In genomic region chr11:68213135-68213515, GRCh38 we compare ENCODE assay signal across 8 cellular contexts.
DNase-seq lines count a peak whose midpoint lies in the region; ATAC-seq, FAIRE-seq and TF ChIP-seq lines count a peak whose summit lies in the region.

KMT5B (minus strand) TSS chr11:68213296; CDS start chr11:68190076, 23,220 bp downstream.

- in situ Hi-C loops in GM13976 (cut with MboI; ENCODE audit: low sequenced_read_pairs, unreplicated experiment) = no loop called here
- in situ Hi-C loops in brain microvascular endothelial cell (cut with HindIII; ENCODE audit: low pct_ligation_motif_present, low sequenced_read_pairs) = no loop called here

- H3K27me3 ChIP-seq in brain microvascular endothelial cell (replicated peaks) = no peaks in the 10 kb centered on the region

- no peaks in the 10 kb centered on the region for H3K9me3 ChIP-seq in SK-N-MC (ENCODE audit: low read depth, low read length)

- peak within 1 kb of the TSS; percentile 92 for H3K9ac ChIP-seq in SK-N-MC (ENCODE audit: insufficient read length)

- TF ChIP-seq CTCF in GM13976 (IDR thresholded peaks at IDR 0.05; ENCODE audit: borderline replicate concordance, control extremely low read depth, extremely low read depth, insufficient read depth, missing control alignments) (no peak), brain microvascular endothelial cell (IDR thresholded peaks at IDR 0.05; ENCODE audit: low read depth, low read length, missing control alignments) (no peak), D721Med (IDR thresholded peaks at IDR 0.05; ENCODE audit: insufficient read depth, missing control alignments) (no peak)

- ATAC-seq in HG02973 (IDR thresholded peaks at IDR 0.05; ENCODE audit: unreplicated experiment) (peak; percentile 19), GM19397 (IDR thresholded peaks at IDR 0.05; ENCODE audit: unreplicated experiment) (no peak)

- no peak for FAIRE-seq in D721Med (lab: Jason Lieb, UNC)

- H3K4me3 ChIP-seq in SK-N-MC (peak within 1 kb of the TSS; percentile 95), brain microvascular endothelial cell (ENCODE audit: low read depth, low read length) (peak within 1 kb of the TSS; percentile 83)

- H3K27ac ChIP-seq in SK-N-MC (peak within 1 kb of the TSS; percentile 97), brain microvascular endothelial cell (peak within 1 kb of the TSS; percentile 99)

- DNase-seq in GM13976 (ENCODE audit: low spot score) (peak; percentile 58), SK-N-MC (ENCODE audit: low read depth, low spot score) (no peak), brain microvascular endothelial cell (peak; percentile 17), iPS-NIHi7 (ENCODE audit: extremely low spot score) (peak; percentile 53), D721Med (ENCODE audit: insufficient read length, low spot score) (no peak)
- peak; percentile 67 for DNase-seq in stimulated activated CD4-positive, alpha-beta T cell treated with anti-CD3 and anti-CD28 coated beads, Interleukin-12 subunit alpha, Interleukin-12 subunit beta, amount 100 ng/mL, for 4 hours

- H3K36me3 ChIP-seq in SK-N-MC (ENCODE audit: insufficient read depth, low read length) (no peaks in the 10 kb centered on the region), brain microvascular endothelial cell (replicated peaks) (no peaks in the 10 kb centered on the region)

Comparison
In these comparisons a context has a peak if more than half of its experiments do, and no peak if none do; other contexts are left out.
1. DNase-seq: peak in GM13976 (single experiment), brain microvascular endothelial cell (single experiment), iPS-NIHi7 (single experiment) and stimulated activated CD4-positive, alpha-beta T cell treated with anti-CD3 and anti-CD28 coated beads, Interleukin-12 subunit alpha, Interleukin-12 subunit beta, amount 100 ng/mL, for 4 hours (single experiment); none in SK-N-MC (single experiment) and D721Med (single experiment).